ENCODE assay signal across 10 cellular contexts in genomic region chr9:112065781-112066606, GRCh38.
DNase-seq lines count a peak whose midpoint lies in the region; ATAC-seq, FAIRE-seq and TF ChIP-seq lines count a peak whose summit lies in the region.
"Had no signal": no experiment of that assay in that cellular context is flagged by ENCODE, and none has a peak within 500 bp of the region (broad histone marks: within the 10 kb centered on the region; RNA-seq: fewer than 3 reads in every experiment).

No MANE protein-coding gene starts in this region.

- no peak for TF ChIP-seq CTCF in endothelial cell of umbilical vein (IDR thresholded peaks at IDR 0.05; ENCODE audit: extremely low read depth in 1 of 2, insufficient read depth in 1 of 2, low read depth in 1 of 2, low read length in 2 of 2)
- no peak for TF ChIP-seq CTCF in OCI-LY7 (conservative IDR thresholded peaks at IDR 0.05; ENCODE audit: low read length)

- H2AFZ ChIP-seq in endothelial cell of umbilical vein (ENCODE audit: low read depth, low read length): no peak overlapping the region
- no peak overlapping the region for H2AFZ ChIP-seq in OCI-LY7 (ENCODE audit: low read length)

- H3K9me1 ChIP-seq in endothelial cell of umbilical vein (replicated peaks; ENCODE audit: control insufficient read depth, extremely low read depth, insufficient read depth, low read length): no peaks in the 10 kb centered on the region

- no peak overlapping the region for H3K4me2 ChIP-seq in endothelial cell of umbilical vein (ENCODE audit: insufficient read depth, low read length)
- H3K4me2 ChIP-seq in OCI-LY7 (ENCODE audit: low read length): no peak overlapping the region

- H3K36me3 ChIP-seq in endothelial cell of umbilical vein (ENCODE audit: control insufficient read depth in 2 of 2, extremely low read depth in 1 of 2, insufficient read depth in 2 of 2, low read length in 2 of 2): no peaks in the 10 kb centered on the region
- peaks cover 0 to 3% of the 10 kb centered on the region in 2 donors for H3K36me3 ChIP-seq in mucosa of rectum (ENCODE audit: control insufficient read depth in 2 of 2, insufficient read depth in 2 of 2, low read length in 2 of 2)
- no peaks in the 10 kb centered on the region for H3K36me3 ChIP-seq in OCI-LY7 (ENCODE audit: insufficient read depth, low read length)
- H3K36me3 ChIP-seq: thoracic aorta had no signal

- H3K4me1 ChIP-seq in endothelial cell of umbilical vein (ENCODE audit: control insufficient read depth, extremely low read depth, insufficient read depth, low read length) (peaks cover 16% of the 10 kb centered on the region), mucosa of rectum (ENCODE audit: control insufficient read depth in 2 of 2, insufficient read depth in 2 of 2, low read length in 2 of 2) (peaks cover 34 to 47% of the 10 kb centered on the region in 2 donors), OCI-LY7 (ENCODE audit: insufficient read depth, low read length, poor library complexity, severe bottlenecking) (no peaks in the 10 kb centered on the region)

- ATAC-seq in GM18861 (IDR thresholded peaks at IDR 0.05; ENCODE audit: unreplicated experiment): no peak
- ATAC-seq: effector memory CD8-positive, alpha-beta T cell had no signal

- CTCF ChIA-PET in endothelial cell of umbilical vein (lab: Charles Lee) (interaction anchor here (1.4 to 1.8 kb wide), 3 partner anchors 9 to 306 kb away, joined by 7 to 10 read pairs (median 8); no protein-coding TSS in a partner anchor), OCI-LY7 (lab: Charles Lee; ENCODE audit: unreplicated experiment) (no interaction called here)

- H3K79me2 ChIP-seq in endothelial cell of umbilical vein (ENCODE audit: control insufficient read depth, insufficient read depth, low read length) (no peaks in the 10 kb centered on the region), OCI-LY7 (ENCODE audit: insufficient read depth, low read depth, low read length) (no peaks in the 10 kb centered on the region)

- H3K4me3 ChIP-seq in endothelial cell of umbilical vein (replicated peaks in 1 of 3; ENCODE audit: insufficient read depth in 1 of 3, low read depth in 1 of 3, low read length in 3 of 3): no peak overlapping the region
- no peak overlapping the region for H3K4me3 ChIP-seq in mucosa of rectum (ENCODE audit: low read length in 2 of 2)
- H3K4me3 ChIP-seq in OCI-LY7 (ENCODE audit: low read depth, low read length, poor library complexity, severe bottlenecking): no peak overlapping the region
- H3K4me3 ChIP-seq: thoracic aorta had no signal

- no peaks in the 10 kb centered on the region for H3K9me2 ChIP-seq in OCI-LY7 (ENCODE audit: insufficient read depth, low read length)

- intact Hi-C loops in endothelial cell of umbilical vein (cut with micrococcal nuclease) (no loop called here), OCI-LY7 (cut with micrococcal nuclease; ENCODE audit: unreplicated experiment) (no loop called here)

- dilution Hi-C loops in endothelial cell of umbilical vein (cut with MboI; ENCODE audit: extremely low pct_ligation_motif_present, low sequenced_read_pairs): no loop called here

- no peaks in the 10 kb centered on the region for H3K9me3 ChIP-seq in endothelial cell of umbilical vein (replicated peaks; ENCODE audit: control insufficient read depth, insufficient read depth, low read length)
- H3K9me3 ChIP-seq in mucosa of rectum (ENCODE audit: control insufficient read depth in 2 of 2, low read length in 2 of 2): no peaks in the 10 kb centered on the region
- H3K9me3 ChIP-seq in OCI-LY7 (ENCODE audit: low read length): no peaks in the 10 kb centered on the region
- H3K9me3 ChIP-seq: thoracic aorta had no signal

- H3K9ac ChIP-seq in endothelial cell of umbilical vein (replicated peaks; ENCODE audit: extremely low read depth, insufficient read depth, low read length) (no peak overlapping the region), mucosa of rectum (ENCODE audit: low read depth in 1 of 2, low read length in 2 of 2) (peak overlapping the region; percentile 50 to 70)

- BruUV-seq in endothelial cell of umbilical vein (replicated peaks; lab: Mats Ljungman, UMichigan) (TSS peak; percentile 1), OCI-LY7 (replicated peaks; lab: Mats Ljungman, UMichigan) (no TSS peak)

- TF ChIP-seq POLR2A in endothelial cell of umbilical vein (IDR thresholded peaks at IDR 0.05; ENCODE audit: low read depth, low read length): no peak

- POLR2A ChIA-PET in endothelial cell of umbilical vein (lab: Charles Lee) (no interaction called here), OCI-LY7 (lab: Charles Lee) (interaction anchor here (0.6 to 1.5 kb wide), 2 partner anchors 18 to 49 kb away, joined by 4 to 12 read pairs; no protein-coding TSS in a partner anchor)

- no peak for FAIRE-seq in endothelial cell of umbilical vein (lab: Jason Lieb, UNC)

- H3K27me3 ChIP-seq in endothelial cell of umbilical vein (ENCODE audit: control insufficient read depth in 2 of 2, insufficient read depth in 2 of 2, low read length in 2 of 2) (no peaks in the 10 kb centered on the region), mucosa of rectum (ENCODE audit: control insufficient read depth in 2 of 2, insufficient read depth in 2 of 2, low read length in 2 of 2) (no peaks in the 10 kb centered on the region)

- H4K20me1 ChIP-seq in endothelial cell of umbilical vein (replicated peaks; ENCODE audit: control insufficient read depth, extremely low read depth, insufficient read depth, low read length): no peaks in the 10 kb centered on the region
- H4K20me1 ChIP-seq in OCI-LY7 (ENCODE audit: insufficient read depth, low read length): no peaks in the 10 kb centered on the region

- DNase-seq in DMS79 treated with DMSO at 0.1 percent for 48 hours (lab: John Stamatoyannopoulos, UW) (peak; percentile 77), NCI-H2196 (lab: John Stamatoyannopoulos, UW; ENCODE audit: unreplicated experiment) (peak; percentile 58), endothelial cell of umbilical vein (ENCODE audit: low read depth, low spot score) (peak; percentile 53), NCI-H2107 treated with DMSO at 0.1 percent for 48 hours (lab: John Stamatoyannopoulos, UW; ENCODE audit: unreplicated experiment) (no peak), SHP77 treated with DMSO at 0.1 percent for 48 hours (lab: John Stamatoyannopoulos, UW) (no peak), OCI-LY7 (ENCODE audit: low spot score) (no peak)
- DNase-seq: effector memory CD8-positive, alpha-beta T cell had no signal

- H3K27ac ChIP-seq in endothelial cell of umbilical vein (ENCODE audit: insufficient read depth, low read depth, low read length): peak overlapping the region; percentile 4
- H3K27ac ChIP-seq in mucosa of rectum (ENCODE audit: low read depth in 2 of 2, low read length in 2 of 2): peak overlapping the region; percentile 81
- H3K27ac ChIP-seq in OCI-LY7 (ENCODE audit: low read depth, low read length, poor library complexity, severe bottlenecking): no peak overlapping the region
- H3K27ac ChIP-seq: thoracic aorta had no signal

TF ChIP-seq in endothelial cell of umbilical vein, 7 proteins besides CTCF, POLR2A, EP300 and RAD21:
- TF ChIP-seq GATA2 (IDR thresholded peaks at IDR 0.05; ENCODE audit: insufficient read depth, insufficient read length, low read depth, low read length) (peak; percentile 58), EZH2 (IDR thresholded peaks at IDR 0.05; ENCODE audit: borderline replicate concordance, low read depth, low read length, severe bottlenecking) (no peak)
- TF ChIP-seq, protein P1, sequence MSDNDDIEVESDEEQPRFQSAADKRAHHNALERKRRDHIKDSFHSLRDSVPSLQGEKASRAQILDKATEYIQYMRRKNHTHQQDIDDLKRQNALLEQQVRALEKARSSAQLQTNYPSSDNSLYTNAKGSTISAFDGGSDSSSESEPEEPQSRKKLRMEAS (IDR thresholded peaks at IDR 0.05; ENCODE audit: insufficient read depth, insufficient read length): no peak

Comparison
In these comparisons a context has a peak if more than half of its experiments do, and no peak if none do; other contexts are left out.
1. DNase-seq: peak in DMS79 treated with DMSO at 0.1 percent for 48 hours (single experiment), NCI-H2196 (single experiment) and endothelial cell of umbilical vein (single experiment); none in NCI-H2107 treated with DMSO at 0.1 percent for 48 hours (single experiment), SHP77 treated with DMSO at 0.1 percent for 48 hours (single experiment) and OCI-LY7 (single experiment).